ENCODE assay signal across 8 cellular contexts in the genomic region with DNA sequence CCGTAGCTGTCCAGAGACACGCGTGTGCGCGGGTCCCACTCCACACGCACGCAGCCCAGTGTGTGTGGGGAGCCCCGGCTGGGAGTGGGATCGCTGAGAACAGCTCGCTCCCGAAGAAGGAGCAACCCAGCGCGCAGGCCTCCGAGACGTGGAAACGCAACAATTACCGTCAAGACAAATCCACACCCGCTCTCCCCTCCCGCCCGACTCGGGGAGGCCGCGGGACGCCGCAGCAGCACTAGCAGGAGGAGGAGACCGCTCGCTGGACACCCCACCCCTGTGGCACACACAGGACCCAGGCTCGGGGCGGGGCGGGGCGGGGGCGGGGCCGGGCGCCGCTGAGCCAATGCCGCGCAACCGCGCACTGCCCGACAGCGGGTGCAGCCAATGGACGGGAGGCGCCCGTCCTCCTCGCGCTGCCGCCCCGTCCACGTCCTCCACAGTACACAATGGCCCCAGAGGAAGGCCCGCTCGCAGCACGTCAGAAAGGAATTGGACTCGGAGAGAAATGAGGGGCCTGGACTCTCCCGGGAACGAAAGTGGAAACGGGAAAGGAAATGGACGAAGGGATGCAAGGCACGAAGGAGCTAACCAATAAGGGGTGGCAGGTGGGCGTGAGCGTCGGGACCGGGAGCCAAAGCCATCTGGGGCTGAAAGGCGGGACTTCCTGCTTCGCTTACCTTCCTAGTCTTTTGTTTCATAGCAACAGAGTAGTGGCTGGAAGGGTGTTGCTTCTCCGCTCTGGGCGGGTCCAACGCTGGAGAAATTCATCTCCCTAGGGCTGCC. TPM values are rescaled to one million over a fixed set of nuclear protein-coding genes. Genes with fewer than 3 reads are reported as not detected.
DNase-seq lines count a peak whose midpoint lies in the region; ATAC-seq and TF ChIP-seq lines count a peak whose summit lies in the region.

A gene (minus strand): TSS at position 268 of the 786 bp plus-strand sequence. CDS start 1,435 bp downstream, outside the sequence.

- POLR2A ChIA-PET in RWPE1 (lab: Yijun Ruan, JAX; ENCODE audit: low non-redundant PET) = no interaction called here

- TF ChIP-seq CTCF in DOHH2 (IDR thresholded peaks at IDR 0.05; ENCODE audit: low read depth, low read length, poor library complexity, severe bottlenecking) (no peak), LNCaP clone FGC (IDR thresholded peaks at IDR 0.05; ENCODE audit: control insufficient read depth, extremely low read depth, insufficient read depth) (no peak), RWPE1 (conservative IDR thresholded peaks at IDR 0.05; ENCODE audit: low read depth) (no peak)

- H3K4me3 Mint-ChIP-seq in activated T-helper 17 cell treated with anti-CD3 and anti-CD28 coated beads, Interleukin-2, amount 50 U/mL, for 72 hours = peak within 1 kb of the TSS; percentile 97
- peak within 1 kb of the TSS; percentile 89 to 100 (median 99) for H3K4me3 Mint-ChIP-seq in naive B cell
- peak within 1 kb of the TSS; percentile 93 for H3K4me3 Mint-ChIP-seq in stimulated activated memory B cell treated with anti-CD40 and anti-IgM and Interleukin-4, amounts not matched to agents 10 μg/mL and 1 μg/mL and 100 μg/mL, for 72 hours

- peak; percentile 96 for DNase-seq in GOT3 (lab: John Stamatoyannopoulos, UW)
- peak; percentile 94 for DNase-seq in LNCaP clone FGC (ENCODE audit: low read depth)
- DNase-seq in RWPE1 (ENCODE audit: low spot score) = peak; percentile 93
- peak; percentile 98 for DNase-seq in fibroblast of gingiva (ENCODE audit: low read depth)
- DNase-seq in naive B cell = peak; percentile 85

- H3K27ac ChIP-seq in DOHH2 (ENCODE audit: low read depth, low read length) (peak within 1 kb of the TSS; percentile 70), RWPE1 (peak within 1 kb of the TSS; percentile 92)

- H3K9me2 ChIP-seq in DOHH2 (replicated peaks; ENCODE audit: control insufficient read depth, low read length) = no peaks in the 10 kb centered on the region

- peaks cover 54% of the 10 kb centered on the region for H3K79me2 ChIP-seq in DOHH2 (ENCODE audit: control insufficient read depth, low read length)

- H3K27me3 ChIP-seq in DOHH2 (ENCODE audit: control insufficient read depth, low read length) = no peaks in the 10 kb centered on the region

- H3K4me1 ChIP-seq in DOHH2 (ENCODE audit: control insufficient read depth, low read length) = peaks cover 47% of the 10 kb centered on the region

- H3K36me3 Mint-ChIP-seq in activated T-helper 17 cell treated with anti-CD3 and anti-CD28 coated beads, Interleukin-2, amount 50 U/mL, for 72 hours (ENCODE audit: low read depth) = no peaks in the 10 kb centered on the region
- H3K36me3 Mint-ChIP-seq in naive B cell = peaks cover 0 to 6% of the 10 kb centered on the region in 2 donors
- no peaks in the 10 kb centered on the region for H3K36me3 Mint-ChIP-seq in stimulated activated memory B cell treated with anti-CD40 and anti-IgM and Interleukin-4, amounts not matched to agents 10 μg/mL and 1 μg/mL and 100 μg/mL, for 72 hours

- CTCF ChIA-PET in RWPE1 (lab: Yijun Ruan, JAX) = interaction anchor here (0.7 kb wide), 1 partner anchor 272 kb away, joined by 3 read pairs; no protein-coding TSS in a partner anchor

- no peaks in the 10 kb centered on the region for H3K9me3 ChIP-seq in DOHH2 (ENCODE audit: control insufficient read depth, insufficient read depth, low read length)

- ATAC-seq in activated T-helper 17 cell treated with anti-CD3 and anti-CD28 coated beads, Interleukin-2, amount 50 U/mL, for 72 hours (replicated peaks) = peak; percentile 89
- ATAC-seq in naive B cell (ENCODE audit: low read depth in 2 of 2) = peak; percentile 86 to 87
- peak; percentile 98 for ATAC-seq in stimulated activated memory B cell treated with anti-CD40 and anti-IgM and Interleukin-4, amounts not matched to agents 10 μg/mL and 1 μg/mL and 100 μg/mL, for 72 hours

- peak within 1 kb of the TSS; percentile 95 for H3K4me2 ChIP-seq in DOHH2 (ENCODE audit: low read length)

- H4K20me1 ChIP-seq in DOHH2 (ENCODE audit: control insufficient read depth, insufficient read depth, low read depth, low read length) = no peaks in the 10 kb centered on the region

- H3K27me3 Mint-ChIP-seq in activated T-helper 17 cell treated with anti-CD3 and anti-CD28 coated beads, Interleukin-2, amount 50 U/mL, for 72 hours = no peaks in the 10 kb centered on the region
- no peaks in the 10 kb centered on the region for H3K27me3 Mint-ChIP-seq in naive B cell
- H3K27me3 Mint-ChIP-seq in stimulated activated memory B cell treated with anti-CD40 and anti-IgM and Interleukin-4, amounts not matched to agents 10 μg/mL and 1 μg/mL and 100 μg/mL, for 72 hours = no peaks in the 10 kb centered on the region

- no peaks in the 10 kb centered on the region; the same call in 1 of the 2 replicates for H3F3A ChIP-seq in DOHH2 (ENCODE audit: control insufficient read depth, insufficient read depth)

- H3K4me3 ChIP-seq in DOHH2 (ENCODE audit: low read length) (peak within 1 kb of the TSS; percentile 89), LNCaP clone FGC (ENCODE audit: low read depth, low read length) (peak within 1 kb of the TSS; percentile 81)

- H3K36me3 ChIP-seq in DOHH2 (ENCODE audit: control insufficient read depth, low read length) = peaks cover 37% of the 10 kb centered on the region

- H3K9me3 Mint-ChIP-seq in activated T-helper 17 cell treated with anti-CD3 and anti-CD28 coated beads, Interleukin-2, amount 50 U/mL, for 72 hours = no peaks in the 10 kb centered on the region
- no peaks in the 10 kb centered on the region for H3K9me3 Mint-ChIP-seq in naive B cell
- H3K9me3 Mint-ChIP-seq in stimulated activated memory B cell treated with anti-CD40 and anti-IgM and Interleukin-4, amounts not matched to agents 10 μg/mL and 1 μg/mL and 100 μg/mL, for 72 hours = no peaks in the 10 kb centered on the region

- H3K4me1 Mint-ChIP-seq in activated T-helper 17 cell treated with anti-CD3 and anti-CD28 coated beads, Interleukin-2, amount 50 U/mL, for 72 hours = peaks cover 22% of the 10 kb centered on the region
- peaks cover 27 to 38% (median 36%) of the 10 kb centered on the region in 3 donors for H3K4me1 Mint-ChIP-seq in naive B cell
- H3K4me1 Mint-ChIP-seq in stimulated activated memory B cell treated with anti-CD40 and anti-IgM and Interleukin-4, amounts not matched to agents 10 μg/mL and 1 μg/mL and 100 μg/mL, for 72 hours = peaks cover 30% of the 10 kb centered on the region

- H3K27ac Mint-ChIP-seq in activated T-helper 17 cell treated with anti-CD3 and anti-CD28 coated beads, Interleukin-2, amount 50 U/mL, for 72 hours = peak within 1 kb of the TSS; percentile 98
- peak within 1 kb of the TSS; percentile 91 to 99 (median 98) for H3K27ac Mint-ChIP-seq in naive B cell
- H3K27ac Mint-ChIP-seq in stimulated activated memory B cell treated with anti-CD40 and anti-IgM and Interleukin-4, amounts not matched to agents 10 μg/mL and 1 μg/mL and 100 μg/mL, for 72 hours = peak within 1 kb of the TSS; percentile 90

RNA-seq across cellular contexts. Expression of the gene that starts here (rescaled TPM):
- 100 to 1,000 TPM in 1 of 2 donors, 10 to 100 TPM in 1; 41.4 to 110 TPM for total RNA-seq in activated T-helper 17 cell treated with anti-CD3 and anti-CD28 coated beads, Interleukin-2, amount 50 U/mL, for 72 hours
- polyA plus RNA-seq in naive B cell (ENCODE audit: low read depth in 6 of 6) = 10 to 100 TPM; 20.0 to 33.3 (median 26.7) TPM

Comparison
In these comparisons a context has a peak if more than half of its experiments do, and no peak if none do; other contexts are left out.
1. Peak in every context shown above with its lines: DNase-seq, ATAC-seq, H3K4me3 ChIP-seq and H3K27ac ChIP-seq.